Comparison of ENCODE assay signal across 21 cellular contexts in the genomic region with DNA sequence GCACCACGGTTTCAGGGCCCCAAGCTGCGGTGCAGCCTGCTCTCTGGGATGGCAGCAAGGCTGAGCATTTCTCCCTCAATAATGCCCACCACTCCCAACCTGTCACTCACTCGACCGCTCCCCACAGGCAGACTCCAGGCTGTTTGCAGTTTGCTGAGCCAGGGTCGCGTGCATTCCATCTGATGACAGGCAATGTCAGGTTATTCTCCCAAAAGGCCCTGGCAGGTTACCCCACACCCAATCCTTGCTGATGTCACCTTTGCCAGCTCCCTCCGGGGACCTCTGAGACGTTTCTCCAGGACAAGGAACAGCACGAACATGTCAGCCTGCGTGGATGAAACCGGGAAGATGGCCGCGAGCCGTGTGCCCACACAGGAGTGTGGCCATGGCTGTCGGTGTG.
"Had no signal": no experiment of that assay in that cellular context is flagged by ENCODE, and none has a peak within 500 bp of the region (broad histone marks: within the 10 kb centered on the region; RNA-seq: fewer than 3 reads in every experiment).

No MANE protein-coding gene starts in this region.

- H3K9me3 ChIP-seq: breast epithelium, colonic mucosa, esophagus muscularis mucosa, mucosa of descending colon, pancreas, sigmoid colon, thoracic aorta, upper lobe of left lung had no signal

- DNase-seq: activated naive CD8-positive, alpha-beta T cell treated with anti-CD3 and anti-CD28 coated beads for 36 hours; activated T-cell treated with anti-CD3 and anti-CD28 coated beads, Interleukin-2, amount 50 U/mL, for 1 hour; colonic mucosa; dorsolateral prefrontal cortex; effector memory CD8-positive, alpha-beta T cell; naive B cell; sigmoid colon; stimulated activated CD4-positive, alpha-beta T cell treated with anti-CD3 and anti-CD28 coated beads, Interleukin-15, amount 100 ng/mL, for 24 hours; stimulated activated naive CD4-positive, alpha-beta T cell treated with Interleukin-2 at 50 U/mL for 16 hours; T-helper 9 cell had no signal

- H3K27ac Mint-ChIP-seq: activated naive CD8-positive, alpha-beta T cell treated with anti-CD3 and anti-CD28 coated beads for 36 hours; activated T-helper 17 cell treated with anti-CD3 and anti-CD28 coated beads, Interleukin-2, amount 50 U/mL, for 72 hours; effector memory CD8-positive, alpha-beta T cell; memory B cell; WTC11 had no signal

- H3K4me1 Mint-ChIP-seq: activated T-helper 17 cell treated with anti-CD3 and anti-CD28 coated beads, Interleukin-2, amount 50 U/mL, for 72 hours had no signal

- ATAC-seq: activated T-helper 17 cell treated with anti-CD3 and anti-CD28 coated beads, Interleukin-2, amount 50 U/mL, for 72 hours; effector memory CD8-positive, alpha-beta T cell; left colon; mucosa of descending colon; pancreas had no signal

- H3K27me3 ChIP-seq: colonic mucosa, pancreas had no signal

- H3K9me3 Mint-ChIP-seq: activated naive CD8-positive, alpha-beta T cell treated with anti-CD3 and anti-CD28 coated beads for 36 hours; activated T-helper 17 cell treated with anti-CD3 and anti-CD28 coated beads, Interleukin-2, amount 50 U/mL, for 72 hours; effector memory CD8-positive, alpha-beta T cell; memory B cell; naive B cell; WTC11 had no signal

- H3K4me3 ChIP-seq: breast epithelium, colonic mucosa, dorsolateral prefrontal cortex, esophagus muscularis mucosa, mucosa of descending colon, pancreas, sigmoid colon, smooth muscle cell, thoracic aorta, upper lobe of left lung had no signal

- H3K4me1 ChIP-seq: breast epithelium, colonic mucosa, pancreas, sigmoid colon had no signal

- H3K4me3 Mint-ChIP-seq: activated naive CD8-positive, alpha-beta T cell treated with anti-CD3 and anti-CD28 coated beads for 36 hours; activated T-helper 17 cell treated with anti-CD3 and anti-CD28 coated beads, Interleukin-2, amount 50 U/mL, for 72 hours; effector memory CD8-positive, alpha-beta T cell; memory B cell; naive B cell; WTC11 had no signal

- H3K36me3 ChIP-seq: breast epithelium, colonic mucosa, esophagus muscularis mucosa, pancreas, sigmoid colon, thoracic aorta, upper lobe of left lung had no signal

- H3K4me2 ChIP-seq: smooth muscle cell had no signal

- H3K27ac ChIP-seq: breast epithelium, colonic mucosa, dorsolateral prefrontal cortex, esophagus muscularis mucosa, pancreas, sigmoid colon, thoracic aorta, upper lobe of left lung had no signal

- H3K36me3 Mint-ChIP-seq: activated naive CD8-positive, alpha-beta T cell treated with anti-CD3 and anti-CD28 coated beads for 36 hours; memory B cell; naive B cell; WTC11 had no signal
